8 cellular contexts compared by ENCODE assay signal in the genomic region with DNA sequence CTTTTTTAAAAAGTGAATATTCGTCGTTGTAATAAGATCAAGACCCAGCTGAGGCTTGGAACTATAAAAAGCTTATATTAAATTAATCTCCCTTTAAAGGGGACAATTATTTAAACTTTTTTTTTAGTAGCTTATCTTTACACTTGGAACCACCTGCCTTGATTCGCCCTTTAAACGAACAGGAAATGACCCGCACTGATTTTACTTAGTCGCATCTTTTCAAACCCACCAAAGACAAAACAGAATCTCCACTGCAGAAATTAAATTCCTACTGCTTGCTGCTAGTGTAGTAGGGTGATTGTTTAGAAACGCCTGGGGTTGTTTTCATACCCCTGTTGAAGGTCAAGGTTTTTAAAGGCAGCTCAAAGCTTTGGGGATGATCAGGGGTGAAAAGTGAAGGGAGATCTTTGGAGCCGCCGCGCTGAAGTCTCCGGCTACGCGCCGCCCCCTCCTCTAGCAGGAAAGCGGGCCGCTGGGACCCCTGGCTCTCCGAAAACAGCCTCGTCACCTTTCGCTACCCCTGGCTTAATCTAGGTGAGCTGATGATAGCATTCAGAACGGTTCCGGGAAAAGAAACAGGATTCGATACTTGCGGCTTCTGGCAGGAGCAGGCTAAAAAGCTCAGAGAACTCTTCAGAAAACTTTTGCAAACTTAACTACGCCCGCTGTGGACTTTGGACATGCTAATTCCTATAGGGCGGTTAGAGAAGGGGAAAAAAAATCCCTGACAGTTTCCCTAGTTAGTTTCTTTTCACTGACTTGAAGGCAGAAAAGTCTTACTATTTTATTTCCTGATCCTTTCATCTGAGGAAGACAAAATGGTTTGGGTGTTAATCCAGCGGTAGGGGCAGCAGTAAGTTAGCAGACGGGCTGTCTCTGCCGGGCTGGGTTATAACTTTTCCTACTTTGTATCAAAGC.
A peak's percentile ranks its signal among the peaks of the same experiment; 100 is the strongest.
DNase-seq lines count a peak whose midpoint lies in the region; ATAC-seq, FAIRE-seq and TF ChIP-seq lines count a peak whose summit lies in the region.

No MANE protein-coding gene starts in this region.

- peak overlapping the region; percentile 93 for H3K4me3 Mint-ChIP-seq in CD4-positive, alpha-beta T cell
- H3K4me3 Mint-ChIP-seq in astrocyte (ENCODE audit: unreplicated experiment) (peak overlapping the region; percentile 95), type B pancreatic cell (peak overlapping the region; percentile 93)

- peaks cover 33% of the 10 kb centered on the region for H3K4me1 ChIP-seq in astrocyte (ENCODE audit: insufficient read depth, low read length)

- no peaks in the 10 kb centered on the region for H3K9me3 ChIP-seq in CD4-positive, alpha-beta T cell (ENCODE audit: control insufficient read depth, low read length)
- H3K9me3 ChIP-seq in KOPT-K1 (ENCODE audit: insufficient read depth, low read length, poor library complexity, severe bottlenecking) = no peaks in the 10 kb centered on the region
- H3K9me3 ChIP-seq in astrocyte (ENCODE audit: insufficient read depth, low read depth, low read length) = no peaks in the 10 kb centered on the region
- H3K9me3 ChIP-seq in WERI-Rb-1 (ENCODE audit: severe bottlenecking) = peaks cover 45% of the 10 kb centered on the region

- DNase-seq in CD4-positive, alpha-beta T cell = no peak
- no peak for DNase-seq in astrocyte (ENCODE audit: low read depth)
- no peak for DNase-seq in lower leg skin (ENCODE audit: low spot score in 2 of 2)
- DNase-seq in type B pancreatic cell (ENCODE audit: extremely low spot score, unreplicated experiment) = no peak
- no peak for DNase-seq in WERI-Rb-1

- H4K20me1 ChIP-seq in astrocyte (ENCODE audit: insufficient read depth, low read length) = peaks cover 46% of the 10 kb centered on the region

- H3K4me1 Mint-ChIP-seq in CD4-positive, alpha-beta T cell (ENCODE audit: low read depth) = peaks cover 68% of the 10 kb centered on the region
- peaks cover 10% of the 10 kb centered on the region for H3K4me1 Mint-ChIP-seq in astrocyte (ENCODE audit: low read depth, unreplicated experiment)
- peaks cover 17% of the 10 kb centered on the region for H3K4me1 Mint-ChIP-seq in type B pancreatic cell (ENCODE audit: unreplicated experiment)

- TF ChIP-seq POLR2A in lower leg skin (IDR thresholded peaks at IDR 0.05) = no peak

- 14 to 24% methylated on average over 29 of the region's 29 CpGs for WGBS in lower leg skin, 2 donors

- H3K4me2 ChIP-seq in astrocyte (ENCODE audit: low read length) = peak overlapping the region; percentile 94

- H3K9me3 Mint-ChIP-seq in CD4-positive, alpha-beta T cell = no peaks in the 10 kb centered on the region
- H3K9me3 Mint-ChIP-seq in astrocyte (ENCODE audit: unreplicated experiment) (peaks cover 2% of the 10 kb centered on the region), type B pancreatic cell (no peaks in the 10 kb centered on the region)

- no peak for ATAC-seq in CD4-positive, alpha-beta T cell (ENCODE audit: poor library complexity)
- ATAC-seq in GM18517 (IDR thresholded peaks at IDR 0.05; ENCODE audit: unreplicated experiment) (no peak), HG02571 (IDR thresholded peaks at IDR 0.05; ENCODE audit: unreplicated experiment) (no peak)

- peaks cover 48% of the 10 kb centered on the region for H3K36me3 Mint-ChIP-seq in CD4-positive, alpha-beta T cell (ENCODE audit: low read depth)
- H3K36me3 Mint-ChIP-seq in astrocyte (ENCODE audit: low read depth, unreplicated experiment) (peaks cover 21% of the 10 kb centered on the region), type B pancreatic cell (peaks cover 4% of the 10 kb centered on the region)

- H2AFZ ChIP-seq in astrocyte (ENCODE audit: low read depth, low read length) = no peak overlapping the region

- POLR2A ChIA-PET in CD4-positive, alpha-beta T cell (lab: Charles Lee) = interaction anchor here (0.6 to 7.9 kb wide), 5 partner anchors 50 to 162 kb away, joined by 3 to 115 read pairs (median 9); a partner anchor contains a TSS

- peaks cover 79% of the 10 kb centered on the region for H3K79me2 ChIP-seq in astrocyte (ENCODE audit: insufficient read depth, low read length)

- TF ChIP-seq CTCF in CD4-positive, alpha-beta T cell (IDR thresholded peaks at IDR 0.05) = no peak
- no peak for TF ChIP-seq CTCF in astrocyte (IDR thresholded peaks at IDR 0.05; ENCODE audit: insufficient read depth, low read depth, low read length)
- TF ChIP-seq CTCF in lower leg skin (IDR thresholded peaks at IDR 0.05) = no peak
- no peak for TF ChIP-seq CTCF in type B pancreatic cell (conservative IDR thresholded peaks at IDR 0.05)
- no peak for TF ChIP-seq CTCF in WERI-Rb-1 (IDR thresholded peaks at IDR 0.05; ENCODE audit: low read depth, low read length)

- FAIRE-seq in astrocyte (lab: Jason Lieb, UNC) = no peak

- H3K27ac ChIP-seq in CD4-positive, alpha-beta T cell (ENCODE audit: low read depth, low read length) = no peak overlapping the region
- H3K27ac ChIP-seq in KOPT-K1 (ENCODE audit: low read depth, low read length, poor library complexity, severe bottlenecking) (peak overlapping the region; percentile 96), astrocyte (ENCODE audit: low read depth, low read length) (peak overlapping the region; percentile 93), WERI-Rb-1 (no peak overlapping the region)

- no peaks in the 10 kb centered on the region for H3K27me3 ChIP-seq in CD4-positive, alpha-beta T cell (ENCODE audit: control insufficient read depth, insufficient read depth, low read length)
- no peaks in the 10 kb centered on the region for H3K27me3 ChIP-seq in astrocyte (ENCODE audit: insufficient read depth, low read length)
- H3K27me3 ChIP-seq in WERI-Rb-1 (ENCODE audit: insufficient read depth, low read depth, severe bottlenecking) = peaks cover 98% of the 10 kb centered on the region

- H3K27me3 Mint-ChIP-seq in CD4-positive, alpha-beta T cell = no peaks in the 10 kb centered on the region
- H3K27me3 Mint-ChIP-seq in astrocyte (ENCODE audit: low read depth, unreplicated experiment) (no peaks in the 10 kb centered on the region), type B pancreatic cell (peaks cover 60% of the 10 kb centered on the region)

- H3K27ac Mint-ChIP-seq in CD4-positive, alpha-beta T cell = peak overlapping the region; percentile 96
- H3K27ac Mint-ChIP-seq in astrocyte (ENCODE audit: unreplicated experiment) (peak overlapping the region; percentile 98), type B pancreatic cell (peak overlapping the region; percentile 78)

- CTCF ChIA-PET in CD4-positive, alpha-beta T cell (lab: Charles Lee) = interaction anchor here (1.3 to 3.2 kb wide), 5 partner anchors 85 to 167 kb away, joined by 3 to 12 read pairs (median 4); no protein-coding TSS in a partner anchor

- H3K36me3 ChIP-seq in KOPT-K1 (ENCODE audit: insufficient read depth, low read length) (peaks cover 64% of the 10 kb centered on the region), astrocyte (ENCODE audit: insufficient read depth, low read length) (peaks cover 2% of the 10 kb centered on the region), WERI-Rb-1 (no peaks in the 10 kb centered on the region)

- H3K9ac ChIP-seq in astrocyte (ENCODE audit: low read length) = peak overlapping the region; percentile 99

- intact Hi-C loops in CD4-positive, alpha-beta T cell (cut with DNase I, micrococcal nuclease) = loop anchor here (5.0 to 10.0 kb wide), 3 partner anchors 141 to 729 kb away; no protein-coding TSS in a partner anchor
- intact Hi-C loops in lower leg skin (cut with DNase I; ENCODE audit: low total_unique reads) = no loop called here

- H3K4me3 ChIP-seq in astrocyte (ENCODE audit: insufficient read depth, low read depth, low read length) (peak overlapping the region; percentile 95), lower leg skin (ENCODE audit: low read depth, poor library complexity, severe bottlenecking) (peak overlapping the region; percentile 74), WERI-Rb-1 (ENCODE audit: low read depth, low read length) (no peak overlapping the region)

Comparison
In these comparisons a context has a peak if more than half of its experiments do, and no peak if none do; other contexts are left out.
1. H3K27ac ChIP-seq: peak in KOPT-K1 (single experiment) and astrocyte (single experiment); none in CD4-positive, alpha-beta T cell (single experiment) and WERI-Rb-1 (single experiment).
2. Peak in every context shown above with its lines, with median percentiles within 50 percentile points of each other: H3K27ac Mint-ChIP-seq and H3K4me3 Mint-ChIP-seq.